ENCODE assay signal across 2 cellular contexts in the genomic region with DNA sequence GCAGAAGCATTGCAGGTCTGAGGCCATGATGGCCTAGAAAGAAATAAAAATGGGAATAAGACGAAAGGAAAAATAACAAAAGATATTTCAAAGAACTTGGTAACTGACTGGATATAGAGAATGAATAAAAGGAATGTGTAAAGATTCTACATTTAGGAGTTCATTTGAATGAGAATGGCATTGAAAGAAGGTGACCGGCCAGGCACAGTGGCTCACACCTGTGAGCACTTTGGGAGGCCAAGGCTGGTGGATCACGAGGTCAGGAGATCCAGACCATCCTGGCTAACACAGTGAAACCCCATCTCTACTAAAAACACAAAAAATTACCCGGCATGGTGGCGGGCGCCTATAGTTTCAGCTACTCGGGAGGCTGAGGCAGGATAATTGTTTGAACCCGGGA.
TF ChIP-seq lines count a peak whose summit lies in the region.

No MANE protein-coding gene starts in this region.

TF ChIP-seq in GM23338, 12 proteins besides CTCF, POLR2A, EP300 and RAD21 (continues in another document):
- TF ChIP-seq, protein P1, sequence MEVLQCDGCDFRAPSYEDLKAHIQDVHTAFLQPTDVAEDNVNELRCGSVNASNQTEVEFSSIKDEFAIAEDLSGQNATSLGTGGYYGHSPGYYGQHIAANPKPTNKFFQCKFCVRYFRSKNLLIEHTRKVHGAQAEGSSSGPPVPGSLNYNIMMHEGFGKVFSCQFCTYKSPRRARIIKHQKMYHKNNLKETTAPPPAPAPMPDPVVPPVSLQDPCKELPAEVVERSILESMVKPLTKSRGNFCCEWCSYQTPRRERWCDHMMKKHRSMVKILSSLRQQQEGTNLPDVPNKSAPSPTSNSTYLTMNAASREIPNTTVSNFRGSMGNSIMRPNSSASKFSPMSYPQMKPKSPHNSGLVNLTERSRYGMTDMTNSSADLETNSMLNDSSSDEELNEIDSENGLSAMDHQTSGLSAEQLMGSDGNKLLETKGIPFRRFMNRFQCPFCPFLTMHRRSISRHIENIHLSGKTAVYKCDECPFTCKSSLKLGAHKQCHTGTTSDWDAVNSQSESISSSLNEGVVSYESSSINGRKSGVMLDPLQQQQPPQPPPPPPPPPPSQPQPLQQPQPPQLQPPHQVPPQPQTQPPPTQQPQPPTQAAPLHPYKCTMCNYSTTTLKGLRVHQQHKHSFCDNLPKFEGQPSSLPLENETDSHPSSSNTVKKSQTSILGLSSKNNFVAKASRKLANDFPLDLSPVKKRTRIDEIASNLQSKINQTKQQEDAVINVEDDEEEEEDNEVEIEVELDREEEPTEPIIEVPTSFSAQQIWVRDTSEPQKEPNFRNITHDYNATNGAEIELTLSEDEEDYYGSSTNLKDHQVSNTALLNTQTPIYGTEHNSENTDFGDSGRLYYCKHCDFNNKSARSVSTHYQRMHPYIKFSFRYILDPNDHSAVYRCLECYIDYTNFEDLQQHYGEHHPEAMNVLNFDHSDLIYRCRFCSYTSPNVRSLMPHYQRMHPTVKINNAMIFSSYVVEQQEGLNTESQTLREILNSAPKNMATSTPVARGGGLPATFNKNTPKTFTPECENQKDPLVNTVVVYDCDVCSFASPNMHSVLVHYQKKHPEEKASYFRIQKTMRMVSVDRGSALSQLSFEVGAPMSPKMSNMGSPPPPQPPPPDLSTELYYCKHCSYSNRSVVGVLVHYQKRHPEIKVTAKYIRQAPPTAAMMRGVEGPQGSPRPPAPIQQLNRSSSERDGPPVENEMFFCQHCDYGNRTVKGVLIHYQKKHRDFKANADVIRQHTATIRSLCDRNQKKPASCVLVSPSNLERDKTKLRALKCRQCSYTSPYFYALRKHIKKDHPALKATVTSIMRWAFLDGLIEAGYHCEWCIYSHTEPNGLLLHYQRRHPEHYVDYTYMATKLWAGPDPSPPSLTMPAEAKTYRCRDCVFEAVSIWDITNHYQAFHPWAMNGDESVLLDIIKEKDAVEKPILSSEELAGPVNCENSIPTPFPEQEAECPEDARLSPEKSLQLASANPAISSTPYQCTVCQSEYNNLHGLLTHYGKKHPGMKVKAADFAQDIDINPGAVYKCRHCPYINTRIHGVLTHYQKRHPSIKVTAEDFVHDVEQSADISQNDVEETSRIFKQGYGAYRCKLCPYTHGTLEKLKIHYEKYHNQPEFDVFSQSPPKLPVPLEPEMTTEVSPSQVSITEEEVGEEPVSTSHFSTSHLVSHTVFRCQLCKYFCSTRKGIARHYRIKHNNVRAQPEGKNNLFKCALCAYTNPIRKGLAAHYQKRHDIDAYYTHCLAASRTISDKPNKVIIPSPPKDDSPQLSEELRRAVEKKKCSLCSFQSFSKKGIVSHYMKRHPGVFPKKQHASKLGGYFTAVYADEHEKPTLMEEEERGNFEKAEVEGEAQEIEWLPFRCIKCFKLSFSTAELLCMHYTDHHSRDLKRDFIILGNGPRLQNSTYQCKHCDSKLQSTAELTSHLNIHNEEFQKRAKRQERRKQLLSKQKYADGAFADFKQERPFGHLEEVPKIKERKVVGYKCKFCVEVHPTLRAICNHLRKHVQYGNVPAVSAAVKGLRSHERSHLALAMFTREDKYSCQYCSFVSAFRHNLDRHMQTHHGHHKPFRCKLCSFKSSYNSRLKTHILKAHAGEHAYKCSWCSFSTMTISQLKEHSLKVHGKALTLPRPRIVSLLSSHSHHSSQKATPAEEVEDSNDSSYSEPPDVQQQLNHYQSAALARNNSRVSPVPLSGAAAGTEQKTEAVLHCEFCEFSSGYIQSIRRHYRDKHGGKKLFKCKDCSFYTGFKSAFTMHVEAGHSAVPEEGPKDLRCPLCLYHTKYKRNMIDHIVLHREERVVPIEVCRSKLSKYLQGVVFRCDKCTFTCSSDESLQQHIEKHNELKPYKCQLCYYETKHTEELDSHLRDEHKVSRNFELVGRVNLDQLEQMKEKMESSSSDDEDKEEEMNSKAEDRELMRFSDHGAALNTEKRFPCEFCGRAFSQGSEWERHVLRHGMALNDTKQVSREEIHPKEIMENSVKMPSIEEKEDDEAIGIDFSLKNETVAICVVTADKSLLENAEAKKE (CRISPR knock-in tag; IDR thresholded peaks at IDR 0.05), result no peak; the same call in 1 of the 2 replicates
- TF ChIP-seq NANOG (IDR thresholded peaks at IDR 0.05; ENCODE audit: borderline replicate concordance) (no peak), POLR2AphosphoS5 (IDR thresholded peaks at IDR 0.05; ENCODE audit: low read depth) (no peak), JUNB (IDR thresholded peaks at IDR 0.05; ENCODE audit: unreplicated experiment) (no peak), EZH2phosphoT487 (IDR thresholded peaks at IDR 0.05; ENCODE audit: unreplicated experiment) (no peak), ZNF114 (CRISPR knock-in tag; IDR thresholded peaks at IDR 0.05) (no peak), EZH2 (IDR thresholded peaks at IDR 0.05; ENCODE audit: low read depth, unreplicated experiment) (no peak), CREB1 (CRISPR knock-in tag; IDR thresholded peaks at IDR 0.05; ENCODE audit: low read depth) (no peak)
- TF ChIP-seq, protein P2, sequence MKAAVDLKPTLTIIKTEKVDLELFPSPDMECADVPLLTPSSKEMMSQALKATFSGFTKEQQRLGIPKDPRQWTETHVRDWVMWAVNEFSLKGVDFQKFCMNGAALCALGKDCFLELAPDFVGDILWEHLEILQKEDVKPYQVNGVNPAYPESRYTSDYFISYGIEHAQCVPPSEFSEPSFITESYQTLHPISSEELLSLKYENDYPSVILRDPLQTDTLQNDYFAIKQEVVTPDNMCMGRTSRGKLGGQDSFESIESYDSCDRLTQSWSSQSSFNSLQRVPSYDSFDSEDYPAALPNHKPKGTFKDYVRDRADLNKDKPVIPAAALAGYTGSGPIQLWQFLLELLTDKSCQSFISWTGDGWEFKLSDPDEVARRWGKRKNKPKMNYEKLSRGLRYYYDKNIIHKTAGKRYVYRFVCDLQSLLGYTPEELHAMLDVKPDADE (IDR thresholded peaks at IDR 0.05), result no peak
- TF ChIP-seq, protein P3, sequence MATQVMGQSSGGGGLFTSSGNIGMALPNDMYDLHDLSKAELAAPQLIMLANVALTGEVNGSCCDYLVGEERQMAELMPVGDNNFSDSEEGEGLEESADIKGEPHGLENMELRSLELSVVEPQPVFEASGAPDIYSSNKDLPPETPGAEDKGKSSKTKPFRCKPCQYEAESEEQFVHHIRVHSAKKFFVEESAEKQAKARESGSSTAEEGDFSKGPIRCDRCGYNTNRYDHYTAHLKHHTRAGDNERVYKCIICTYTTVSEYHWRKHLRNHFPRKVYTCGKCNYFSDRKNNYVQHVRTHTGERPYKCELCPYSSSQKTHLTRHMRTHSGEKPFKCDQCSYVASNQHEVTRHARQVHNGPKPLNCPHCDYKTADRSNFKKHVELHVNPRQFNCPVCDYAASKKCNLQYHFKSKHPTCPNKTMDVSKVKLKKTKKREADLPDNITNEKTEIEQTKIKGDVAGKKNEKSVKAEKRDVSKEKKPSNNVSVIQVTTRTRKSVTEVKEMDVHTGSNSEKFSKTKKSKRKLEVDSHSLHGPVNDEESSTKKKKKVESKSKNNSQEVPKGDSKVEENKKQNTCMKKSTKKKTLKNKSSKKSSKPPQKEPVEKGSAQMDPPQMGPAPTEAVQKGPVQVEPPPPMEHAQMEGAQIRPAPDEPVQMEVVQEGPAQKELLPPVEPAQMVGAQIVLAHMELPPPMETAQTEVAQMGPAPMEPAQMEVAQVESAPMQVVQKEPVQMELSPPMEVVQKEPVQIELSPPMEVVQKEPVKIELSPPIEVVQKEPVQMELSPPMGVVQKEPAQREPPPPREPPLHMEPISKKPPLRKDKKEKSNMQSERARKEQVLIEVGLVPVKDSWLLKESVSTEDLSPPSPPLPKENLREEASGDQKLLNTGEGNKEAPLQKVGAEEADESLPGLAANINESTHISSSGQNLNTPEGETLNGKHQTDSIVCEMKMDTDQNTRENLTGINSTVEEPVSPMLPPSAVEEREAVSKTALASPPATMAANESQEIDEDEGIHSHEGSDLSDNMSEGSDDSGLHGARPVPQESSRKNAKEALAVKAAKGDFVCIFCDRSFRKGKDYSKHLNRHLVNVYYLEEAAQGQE (IDR thresholded peaks at IDR 0.05; ENCODE audit: unreplicated experiment), result no peak

TF ChIP-seq in WTC11, 78 proteins besides CTCF, POLR2A, EP300 and RAD21:
- TF ChIP-seq ZNF671 (CRISPR knock-in tag; IDR thresholded peaks at IDR 0.05) (no peak), SP1 (CRISPR knock-in tag; conservative IDR thresholded peaks at IDR 0.05) (no peak), TCF7 (CRISPR knock-in tag; IDR thresholded peaks at IDR 0.05; ENCODE audit: low read depth) (no peak), FOXP1 (CRISPR knock-in tag; IDR thresholded peaks at IDR 0.05; ENCODE audit: borderline replicate concordance) (no peak), TP53 (CRISPR knock-in tag; IDR thresholded peaks at IDR 0.05) (no peak)
- TF ChIP-seq, protein P4, sequence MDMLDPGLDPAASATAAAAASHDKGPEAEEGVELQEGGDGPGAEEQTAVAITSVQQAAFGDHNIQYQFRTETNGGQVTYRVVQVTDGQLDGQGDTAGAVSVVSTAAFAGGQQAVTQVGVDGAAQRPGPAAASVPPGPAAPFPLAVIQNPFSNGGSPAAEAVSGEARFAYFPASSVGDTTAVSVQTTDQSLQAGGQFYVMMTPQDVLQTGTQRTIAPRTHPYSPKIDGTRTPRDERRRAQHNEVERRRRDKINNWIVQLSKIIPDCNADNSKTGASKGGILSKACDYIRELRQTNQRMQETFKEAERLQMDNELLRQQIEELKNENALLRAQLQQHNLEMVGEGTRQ (CRISPR knock-in tag; IDR thresholded peaks at IDR 0.05), result peak; percentile 51
- TF ChIP-seq, protein P5, sequence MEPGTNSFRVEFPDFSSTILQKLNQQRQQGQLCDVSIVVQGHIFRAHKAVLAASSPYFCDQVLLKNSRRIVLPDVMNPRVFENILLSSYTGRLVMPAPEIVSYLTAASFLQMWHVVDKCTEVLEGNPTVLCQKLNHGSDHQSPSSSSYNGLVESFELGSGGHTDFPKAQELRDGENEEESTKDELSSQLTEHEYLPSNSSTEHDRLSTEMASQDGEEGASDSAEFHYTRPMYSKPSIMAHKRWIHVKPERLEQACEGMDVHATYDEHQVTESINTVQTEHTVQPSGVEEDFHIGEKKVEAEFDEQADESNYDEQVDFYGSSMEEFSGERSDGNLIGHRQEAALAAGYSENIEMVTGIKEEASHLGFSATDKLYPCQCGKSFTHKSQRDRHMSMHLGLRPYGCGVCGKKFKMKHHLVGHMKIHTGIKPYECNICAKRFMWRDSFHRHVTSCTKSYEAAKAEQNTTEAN (CRISPR knock-in tag; IDR thresholded peaks at IDR 0.05), result no peak
